13 cellular contexts compared by ENCODE assay signal in genomic region chr17:82380860-82381702, GRCh38. TPM values are rescaled to one million over a fixed set of nuclear protein-coding genes. Genes with fewer than 3 reads are reported as not detected.
DNase-seq lines count a peak whose midpoint lies in the region; ATAC-seq and TF ChIP-seq lines count a peak whose summit lies in the region.
"Had no signal": no experiment of that assay in that cellular context is flagged by ENCODE, and none has a peak within 500 bp of the region (broad histone marks: within the 10 kb centered on the region; RNA-seq: fewer than 3 reads in every experiment).

No MANE protein-coding gene starts in this region.

- POLR2A ChIA-PET in HEK293 (lab: Yijun Ruan, JAX): interaction anchor here (0.5 kb wide), 1 partner anchor 11 kb away, joined by 3 read pairs; no protein-coding TSS in a partner anchor

- H3K36me3 ChIP-seq in HEK293 (ENCODE audit: control insufficient read depth in 2 of 2, insufficient read depth in 1 of 2, low read length in 2 of 2): no peaks in the 10 kb centered on the region
- H3K36me3 ChIP-seq: left ventricle myocardium inferior, neutrophil had no signal

- no peaks in the 10 kb centered on the region for H3K9me3 Mint-ChIP-seq in natural killer cell treated with Interleukin-12 subunit alpha and Interleukin-12 subunit beta and Interleukin-15 and Interleukin-18, amount 100 ng/mL, for 72 hours
- H3K9me3 Mint-ChIP-seq: activated T-cell treated with anti-CD3 and anti-CD28 coated beads, Interleukin-2, amount 50 U/mL, for 24 hours had no signal

- H3K9me3 ChIP-seq in HEK293 (ENCODE audit: control insufficient read depth, insufficient read depth, low read depth, low read length): no peaks in the 10 kb centered on the region
- H3K9me3 ChIP-seq: left ventricle myocardium inferior, neutrophil had no signal

- H3K4me3 ChIP-seq in AG09309 (ENCODE audit: control insufficient read depth, low read depth, low read length) (peak overlapping the region; percentile 21), HEK293 (ENCODE audit: low read depth, low read length) (no peak overlapping the region)
- H3K4me3 ChIP-seq: left ventricle myocardium inferior had no signal

- H3K27ac ChIP-seq in HEK293 (ENCODE audit: extremely low read depth, low read depth, low read length): no peak overlapping the region
- H3K27ac ChIP-seq: HL-60, left ventricle myocardium inferior, neutrophil had no signal

- DNase-seq in AG09309 (ENCODE audit: low read depth) (no peak), T47D (ENCODE audit: low read depth in 1 of 2, low spot score in 1 of 2) (peak; percentile 58 to 77), myocyte (ENCODE audit: low read depth) (peak; percentile 74), COLO668 (lab: John Stamatoyannopoulos, UW; ENCODE audit: unreplicated experiment) (no peak), NCI-H226 (no peak)
- DNase-seq in natural killer cell treated with Interleukin-12 subunit alpha and Interleukin-12 subunit beta and Interleukin-15 and Interleukin-18, amount 100 ng/mL, for 72 hours (ENCODE audit: low spot score): no peak
- DNase-seq: activated T-cell treated with anti-CD3 and anti-CD28 coated beads, Interleukin-2, amount 50 U/mL, for 24 hours; left ventricle myocardium inferior; NCI-H524 treated with DMSO at 0.1 percent for 48 hours had no signal

- peaks cover 8 to 14% of the 10 kb centered on the region in 2 donors for H3K27me3 Mint-ChIP-seq in natural killer cell treated with Interleukin-12 subunit alpha and Interleukin-12 subunit beta and Interleukin-15 and Interleukin-18, amount 100 ng/mL, for 72 hours

- ATAC-seq in natural killer cell treated with Interleukin-12 subunit alpha and Interleukin-12 subunit beta and Interleukin-15 and Interleukin-18, amount 100 ng/mL, for 72 hours: no peak
- ATAC-seq in HG03196 (IDR thresholded peaks at IDR 0.05; ENCODE audit: unreplicated experiment): no peak

- in situ Hi-C loops in T47D (cut with HindIII; ENCODE audit: low pct_unique_long_range_greater_than_20kb, low sequenced_read_pairs): no loop called here

- no peaks in the 10 kb centered on the region for H3K36me3 Mint-ChIP-seq in natural killer cell treated with Interleukin-12 subunit alpha and Interleukin-12 subunit beta and Interleukin-15 and Interleukin-18, amount 100 ng/mL, for 72 hours

- no peaks in the 10 kb centered on the region for H3K4me1 ChIP-seq in HEK293 (ENCODE audit: control insufficient read depth, insufficient read depth, low read length)

- CTCF ChIA-PET in HEK293 (lab: Yijun Ruan, JAX): interaction anchor here (0.7 to 0.9 kb wide), 2 partner anchors 36 to 166 kb away, joined by 3 read pairs; no protein-coding TSS in a partner anchor

- no peak overlapping the region for H3K4me3 Mint-ChIP-seq in natural killer cell treated with Interleukin-12 subunit alpha and Interleukin-12 subunit beta and Interleukin-15 and Interleukin-18, amount 100 ng/mL, for 72 hours
- H3K4me3 Mint-ChIP-seq: activated T-cell treated with anti-CD3 and anti-CD28 coated beads, Interleukin-2, amount 50 U/mL, for 24 hours had no signal

- TF ChIP-seq CTCF in AG09309 (IDR thresholded peaks at IDR 0.05; ENCODE audit: control insufficient read depth, insufficient read depth, low read depth, low read length, missing control alignments) (no peak), HEK293 (tag by site-specific recombination; IDR thresholded peaks at IDR 0.05) (no peak)

- peaks cover 9 to 12% of the 10 kb centered on the region in 2 donors for H3K4me1 Mint-ChIP-seq in natural killer cell treated with Interleukin-12 subunit alpha and Interleukin-12 subunit beta and Interleukin-15 and Interleukin-18, amount 100 ng/mL, for 72 hours (ENCODE audit: low read depth in 2 of 2)

- H3K27ac Mint-ChIP-seq in natural killer cell treated with Interleukin-12 subunit alpha and Interleukin-12 subunit beta and Interleukin-15 and Interleukin-18, amount 100 ng/mL, for 72 hours: no peak overlapping the region
- H3K27ac Mint-ChIP-seq: activated T-cell treated with anti-CD3 and anti-CD28 coated beads, Interleukin-2, amount 50 U/mL, for 24 hours had no signal

TF ChIP-seq in HEK293, 187 proteins besides CTCF, POLR2A, EP300 and RAD21:
- TF ChIP-seq ZNF239 (tag by site-specific recombination; IDR thresholded peaks at IDR 0.05) (no peak), PRDM1 (tag by site-specific recombination; IDR thresholded peaks at IDR 0.05) (peak; percentile 63), ZFP3 (tag by site-specific recombination; IDR thresholded peaks at IDR 0.05; ENCODE audit: low read depth) (peak; percentile 76), ZNF221 (tag by site-specific recombination; IDR thresholded peaks at IDR 0.05; ENCODE audit: borderline replicate concordance) (no peak), ZNF549 (tag by site-specific recombination; IDR thresholded peaks at IDR 0.05) (no peak)
TF ChIP-seq in HEK293: peak in this region for 2.

RNA-seq across cellular contexts. Expression of gene UTS2R, which starts 9.5 kb away (rescaled TPM):
- 29.1 and 60.3 TPM in 2 replicates for total RNA-seq in myocyte
- polyA plus RNA-seq in myocyte (2012): 12.9 TPM
- total RNA-seq in natural killer cell treated with Interleukin-12 subunit alpha and Interleukin-12 subunit beta and Interleukin-15 and Interleukin-18, amount 100 ng/mL, for 72 hours: not detected

RNA-seq across cellular contexts. Expression of gene TEX19, which starts 22.0 kb away (rescaled TPM):
- total RNA-seq in myocyte: 0.80 and 1.1 TPM in 2 replicates
- 0.26 TPM for polyA plus RNA-seq in myocyte (2012)
- not detected for total RNA-seq in natural killer cell treated with Interleukin-12 subunit alpha and Interleukin-12 subunit beta and Interleukin-15 and Interleukin-18, amount 100 ng/mL, for 72 hours
- total RNA-seq: left ventricle myocardium inferior had no signal

RNA-seq across cellular contexts. Expression of gene HEXD, which starts 37.1 kb away (rescaled TPM):
- total RNA-seq in myocyte: 30.2 and 41.8 TPM in 2 replicates
- polyA plus RNA-seq in myocyte (2012): 14.7 TPM
- 10 to 100 TPM; 19.5 to 40.1 TPM for total RNA-seq in natural killer cell treated with Interleukin-12 subunit alpha and Interleukin-12 subunit beta and Interleukin-15 and Interleukin-18, amount 100 ng/mL, for 72 hours

RNA-seq across cellular contexts. Expression of gene OGFOD3, which starts 37.3 kb away (rescaled TPM):
- total RNA-seq in myocyte: 37.4 and 53.4 TPM in 2 replicates
- polyA plus RNA-seq in myocyte (2012): 30.9 TPM
- total RNA-seq in natural killer cell treated with Interleukin-12 subunit alpha and Interleukin-12 subunit beta and Interleukin-15 and Interleukin-18, amount 100 ng/mL, for 72 hours: 10 to 100 TPM; 29.7 to 30.1 TPM

RNA-seq across cellular contexts. Expression of gene SECTM1, which starts 47.5 kb away (rescaled TPM):
- 65.8 and 76.1 TPM in 2 replicates for total RNA-seq in myocyte
- polyA plus RNA-seq in myocyte (2012): 5.2 TPM
- under 1 TPM in 1 of 2 donors, not detected in 1; 0.56 TPM for total RNA-seq in natural killer cell treated with Interleukin-12 subunit alpha and Interleukin-12 subunit beta and Interleukin-15 and Interleukin-18, amount 100 ng/mL, for 72 hours

Comparison
In these comparisons a context has a peak if more than half of its experiments do, and no peak if none do; other contexts are left out.
1. DNase-seq: peak in T47D (2 of 2) and myocyte (single experiment); none in AG09309 (single experiment), COLO668 (single experiment), NCI-H226 (single experiment) and natural killer cell treated with Interleukin-12 subunit alpha and Interleukin-12 subunit beta and Interleukin-15 and Interleukin-18, amount 100 ng/mL, for 72 hours (single experiment).
2. RNA of gene UTS2R, which starts 9.5 kb away (total RNA-seq): 29.1 to 60.3 TPM in myocyte; not detected in natural killer cell treated with Interleukin-12 subunit alpha and Interleukin-12 subunit beta and Interleukin-15 and Interleukin-18, amount 100 ng/mL, for 72 hours; every median in the first group is over 10 times any median in the second.